ENCODE assay signal across 1 cellular context in the genomic region with DNA sequence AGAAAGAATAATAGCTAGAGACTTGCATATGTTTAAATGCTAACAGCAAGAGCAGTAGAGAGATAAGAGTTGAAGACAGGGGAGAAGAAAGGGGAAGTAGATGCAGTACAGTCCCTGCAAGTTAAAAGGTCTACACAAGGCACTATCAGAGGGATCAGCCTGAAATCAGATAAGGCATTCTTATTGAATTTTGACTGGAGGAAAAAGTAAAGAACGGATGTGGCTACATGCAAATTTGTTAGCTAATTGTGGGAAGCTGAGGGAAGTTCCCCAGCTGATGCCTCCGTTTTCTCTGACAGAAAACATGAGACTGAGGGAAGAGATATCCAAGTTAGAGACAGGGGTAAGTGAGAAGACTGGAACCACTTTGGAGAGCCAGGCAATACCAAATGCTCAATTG.
A peak's percentile ranks its signal among the peaks of the same experiment; 100 is the strongest.
TF ChIP-seq lines count a peak whose summit lies in the region.

No MANE protein-coding gene starts in this region.

TF ChIP-seq in K562, 482 proteins besides CTCF, POLR2A, EP300 and RAD21 (continued from another document):
- TF ChIP-seq RBM15 (IDR thresholded peaks at IDR 0.05; ENCODE audit: insufficient read depth, low read length): no peak
- TF ChIP-seq PTBP1 (IDR thresholded peaks at IDR 0.05; ENCODE audit: low read depth, low read length): no peak
- TF ChIP-seq RAD51 (IDR thresholded peaks at IDR 0.05; ENCODE audit: borderline replicate concordance, low read depth): no peak
- TF ChIP-seq, protein P1, sequence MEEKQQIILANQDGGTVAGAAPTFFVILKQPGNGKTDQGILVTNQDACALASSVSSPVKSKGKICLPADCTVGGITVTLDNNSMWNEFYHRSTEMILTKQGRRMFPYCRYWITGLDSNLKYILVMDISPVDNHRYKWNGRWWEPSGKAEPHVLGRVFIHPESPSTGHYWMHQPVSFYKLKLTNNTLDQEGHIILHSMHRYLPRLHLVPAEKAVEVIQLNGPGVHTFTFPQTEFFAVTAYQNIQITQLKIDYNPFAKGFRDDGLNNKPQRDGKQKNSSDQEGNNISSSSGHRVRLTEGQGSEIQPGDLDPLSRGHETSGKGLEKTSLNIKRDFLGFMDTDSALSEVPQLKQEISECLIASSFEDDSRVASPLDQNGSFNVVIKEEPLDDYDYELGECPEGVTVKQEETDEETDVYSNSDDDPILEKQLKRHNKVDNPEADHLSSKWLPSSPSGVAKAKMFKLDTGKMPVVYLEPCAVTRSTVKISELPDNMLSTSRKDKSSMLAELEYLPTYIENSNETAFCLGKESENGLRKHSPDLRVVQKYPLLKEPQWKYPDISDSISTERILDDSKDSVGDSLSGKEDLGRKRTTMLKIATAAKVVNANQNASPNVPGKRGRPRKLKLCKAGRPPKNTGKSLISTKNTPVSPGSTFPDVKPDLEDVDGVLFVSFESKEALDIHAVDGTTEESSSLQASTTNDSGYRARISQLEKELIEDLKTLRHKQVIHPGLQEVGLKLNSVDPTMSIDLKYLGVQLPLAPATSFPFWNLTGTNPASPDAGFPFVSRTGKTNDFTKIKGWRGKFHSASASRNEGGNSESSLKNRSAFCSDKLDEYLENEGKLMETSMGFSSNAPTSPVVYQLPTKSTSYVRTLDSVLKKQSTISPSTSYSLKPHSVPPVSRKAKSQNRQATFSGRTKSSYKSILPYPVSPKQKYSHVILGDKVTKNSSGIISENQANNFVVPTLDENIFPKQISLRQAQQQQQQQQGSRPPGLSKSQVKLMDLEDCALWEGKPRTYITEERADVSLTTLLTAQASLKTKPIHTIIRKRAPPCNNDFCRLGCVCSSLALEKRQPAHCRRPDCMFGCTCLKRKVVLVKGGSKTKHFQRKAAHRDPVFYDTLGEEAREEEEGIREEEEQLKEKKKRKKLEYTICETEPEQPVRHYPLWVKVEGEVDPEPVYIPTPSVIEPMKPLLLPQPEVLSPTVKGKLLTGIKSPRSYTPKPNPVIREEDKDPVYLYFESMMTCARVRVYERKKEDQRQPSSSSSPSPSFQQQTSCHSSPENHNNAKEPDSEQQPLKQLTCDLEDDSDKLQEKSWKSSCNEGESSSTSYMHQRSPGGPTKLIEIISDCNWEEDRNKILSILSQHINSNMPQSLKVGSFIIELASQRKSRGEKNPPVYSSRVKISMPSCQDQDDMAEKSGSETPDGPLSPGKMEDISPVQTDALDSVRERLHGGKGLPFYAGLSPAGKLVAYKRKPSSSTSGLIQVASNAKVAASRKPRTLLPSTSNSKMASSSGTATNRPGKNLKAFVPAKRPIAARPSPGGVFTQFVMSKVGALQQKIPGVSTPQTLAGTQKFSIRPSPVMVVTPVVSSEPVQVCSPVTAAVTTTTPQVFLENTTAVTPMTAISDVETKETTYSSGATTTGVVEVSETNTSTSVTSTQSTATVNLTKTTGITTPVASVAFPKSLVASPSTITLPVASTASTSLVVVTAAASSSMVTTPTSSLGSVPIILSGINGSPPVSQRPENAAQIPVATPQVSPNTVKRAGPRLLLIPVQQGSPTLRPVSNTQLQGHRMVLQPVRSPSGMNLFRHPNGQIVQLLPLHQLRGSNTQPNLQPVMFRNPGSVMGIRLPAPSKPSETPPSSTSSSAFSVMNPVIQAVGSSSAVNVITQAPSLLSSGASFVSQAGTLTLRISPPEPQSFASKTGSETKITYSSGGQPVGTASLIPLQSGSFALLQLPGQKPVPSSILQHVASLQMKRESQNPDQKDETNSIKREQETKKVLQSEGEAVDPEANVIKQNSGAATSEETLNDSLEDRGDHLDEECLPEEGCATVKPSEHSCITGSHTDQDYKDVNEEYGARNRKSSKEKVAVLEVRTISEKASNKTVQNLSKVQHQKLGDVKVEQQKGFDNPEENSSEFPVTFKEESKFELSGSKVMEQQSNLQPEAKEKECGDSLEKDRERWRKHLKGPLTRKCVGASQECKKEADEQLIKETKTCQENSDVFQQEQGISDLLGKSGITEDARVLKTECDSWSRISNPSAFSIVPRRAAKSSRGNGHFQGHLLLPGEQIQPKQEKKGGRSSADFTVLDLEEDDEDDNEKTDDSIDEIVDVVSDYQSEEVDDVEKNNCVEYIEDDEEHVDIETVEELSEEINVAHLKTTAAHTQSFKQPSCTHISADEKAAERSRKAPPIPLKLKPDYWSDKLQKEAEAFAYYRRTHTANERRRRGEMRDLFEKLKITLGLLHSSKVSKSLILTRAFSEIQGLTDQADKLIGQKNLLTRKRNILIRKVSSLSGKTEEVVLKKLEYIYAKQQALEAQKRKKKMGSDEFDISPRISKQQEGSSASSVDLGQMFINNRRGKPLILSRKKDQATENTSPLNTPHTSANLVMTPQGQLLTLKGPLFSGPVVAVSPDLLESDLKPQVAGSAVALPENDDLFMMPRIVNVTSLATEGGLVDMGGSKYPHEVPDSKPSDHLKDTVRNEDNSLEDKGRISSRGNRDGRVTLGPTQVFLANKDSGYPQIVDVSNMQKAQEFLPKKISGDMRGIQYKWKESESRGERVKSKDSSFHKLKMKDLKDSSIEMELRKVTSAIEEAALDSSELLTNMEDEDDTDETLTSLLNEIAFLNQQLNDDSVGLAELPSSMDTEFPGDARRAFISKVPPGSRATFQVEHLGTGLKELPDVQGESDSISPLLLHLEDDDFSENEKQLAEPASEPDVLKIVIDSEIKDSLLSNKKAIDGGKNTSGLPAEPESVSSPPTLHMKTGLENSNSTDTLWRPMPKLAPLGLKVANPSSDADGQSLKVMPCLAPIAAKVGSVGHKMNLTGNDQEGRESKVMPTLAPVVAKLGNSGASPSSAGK (IDR thresholded peaks at IDR 0.05): no peak
- TF ChIP-seq ZNF77 (CRISPR knock-in tag; IDR thresholded peaks at IDR 0.05): no peak
- TF ChIP-seq IFI16 (CRISPR knock-in tag; IDR thresholded peaks at IDR 0.05): no peak
- no peak for TF ChIP-seq ZNF830 (CRISPR knock-in tag; IDR thresholded peaks at IDR 0.05)
- no peak for TF ChIP-seq MAFG (tag; conservative IDR thresholded peaks at IDR 0.05)
- 0 out of 2 replicates have a peak, but pooled peaks have one; percentile 27 for TF ChIP-seq ELF2 (CRISPR knock-in tag; IDR thresholded peaks at IDR 0.05)
- TF ChIP-seq SAP30 (IDR thresholded peaks at IDR 0.05; ENCODE audit: borderline replicate concordance, insufficient read depth, low read depth, low read length, poor library complexity, severe bottlenecking): no peak
- TF ChIP-seq, protein P2, sequence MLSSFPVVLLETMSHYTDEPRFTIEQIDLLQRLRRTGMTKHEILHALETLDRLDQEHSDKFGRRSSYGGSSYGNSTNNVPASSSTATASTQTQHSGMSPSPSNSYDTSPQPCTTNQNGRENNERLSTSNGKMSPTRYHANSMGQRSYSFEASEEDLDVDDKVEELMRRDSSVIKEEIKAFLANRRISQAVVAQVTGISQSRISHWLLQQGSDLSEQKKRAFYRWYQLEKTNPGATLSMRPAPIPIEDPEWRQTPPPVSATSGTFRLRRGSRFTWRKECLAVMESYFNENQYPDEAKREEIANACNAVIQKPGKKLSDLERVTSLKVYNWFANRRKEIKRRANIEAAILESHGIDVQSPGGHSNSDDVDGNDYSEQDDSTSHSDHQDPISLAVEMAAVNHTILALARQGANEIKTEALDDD (IDR thresholded peaks at IDR 0.05): peak; percentile 81
- TF ChIP-seq MAZ (CRISPR knock-in tag; conservative IDR thresholded peaks at IDR 0.05 in 1 of 2, IDR thresholded peaks at IDR 0.05 in 1 of 2): peak in 1 of 2 experiments; percentile 42; a peak in 2 of 4 replicates
- TF ChIP-seq RFX7 (CRISPR knock-in tag; IDR thresholded peaks at IDR 0.05): no peak
- no peak for TF ChIP-seq TCF7L2 (IDR thresholded peaks at IDR 0.05; ENCODE audit: low read depth, low read length)
- no peak for TF ChIP-seq ZBED1 (IDR thresholded peaks at IDR 0.05)
- TF ChIP-seq, protein P3, sequence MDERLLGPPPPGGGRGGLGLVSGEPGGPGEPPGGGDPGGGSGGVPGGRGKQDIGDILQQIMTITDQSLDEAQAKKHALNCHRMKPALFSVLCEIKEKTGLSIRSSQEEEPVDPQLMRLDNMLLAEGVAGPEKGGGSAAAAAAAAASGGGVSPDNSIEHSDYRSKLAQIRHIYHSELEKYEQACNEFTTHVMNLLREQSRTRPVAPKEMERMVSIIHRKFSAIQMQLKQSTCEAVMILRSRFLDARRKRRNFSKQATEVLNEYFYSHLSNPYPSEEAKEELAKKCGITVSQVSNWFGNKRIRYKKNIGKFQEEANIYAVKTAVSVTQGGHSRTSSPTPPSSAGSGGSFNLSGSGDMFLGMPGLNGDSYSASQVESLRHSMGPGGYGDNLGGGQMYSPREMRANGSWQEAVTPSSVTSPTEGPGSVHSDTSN (CRISPR knock-in tag; IDR thresholded peaks at IDR 0.05; ENCODE audit: low read depth): no peak
- TF ChIP-seq, protein P3 (tag; conservative IDR thresholded peaks at IDR 0.05; ENCODE audit: low read depth): peak; percentile 37; the same call in 1 of the 2 replicates
- TF ChIP-seq PHTF2 (CRISPR knock-in tag; IDR thresholded peaks at IDR 0.05): no peak
- TF ChIP-seq, protein P4, sequence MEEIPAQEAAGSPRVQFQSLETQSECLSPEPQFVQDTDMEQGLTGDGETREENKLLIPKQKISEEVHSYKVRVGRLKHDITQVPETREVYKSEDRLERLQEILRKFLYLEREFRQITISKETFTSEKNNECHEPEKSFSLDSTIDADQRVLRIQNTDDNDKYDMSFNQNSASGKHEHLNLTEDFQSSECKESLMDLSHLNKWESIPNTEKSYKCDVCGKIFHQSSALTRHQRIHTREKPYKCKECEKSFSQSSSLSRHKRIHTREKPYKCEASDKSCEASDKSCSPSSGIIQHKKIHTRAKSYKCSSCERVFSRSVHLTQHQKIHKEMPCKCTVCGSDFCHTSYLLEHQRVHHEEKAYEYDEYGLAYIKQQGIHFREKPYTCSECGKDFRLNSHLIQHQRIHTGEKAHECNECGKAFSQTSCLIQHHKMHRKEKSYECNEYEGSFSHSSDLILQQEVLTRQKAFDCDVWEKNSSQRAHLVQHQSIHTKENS (CRISPR knock-in tag; IDR thresholded peaks at IDR 0.05): no peak
- TF ChIP-seq, protein P5, sequence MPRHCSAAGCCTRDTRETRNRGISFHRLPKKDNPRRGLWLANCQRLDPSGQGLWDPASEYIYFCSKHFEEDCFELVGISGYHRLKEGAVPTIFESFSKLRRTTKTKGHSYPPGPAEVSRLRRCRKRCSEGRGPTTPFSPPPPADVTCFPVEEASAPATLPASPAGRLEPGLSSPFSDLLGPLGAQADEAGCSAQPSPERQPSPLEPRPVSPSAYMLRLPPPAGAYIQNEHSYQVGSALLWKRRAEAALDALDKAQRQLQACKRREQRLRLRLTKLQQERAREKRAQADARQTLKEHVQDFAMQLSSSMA (CRISPR knock-in tag; IDR thresholded peaks at IDR 0.05): no peak
- TF ChIP-seq MTA3 (IDR thresholded peaks at IDR 0.05; ENCODE audit: borderline replicate concordance): peak; percentile 77; the same call in 1 of the 2 replicates
- TF ChIP-seq RHOXF2B (CRISPR knock-in tag; conservative IDR thresholded peaks at IDR 0.05): no peak
- TF ChIP-seq ETV6 (IDR thresholded peaks at IDR 0.05; ENCODE audit: borderline replicate concordance in 1 of 2, low read depth in 2 of 2, low read length in 1 of 2): 0 out of 4 replicates have a peak, but pooled peaks of 1 of the 2 experiments have one; percentile 36
- no peak for TF ChIP-seq ETV6 (CRISPR knock-in tag; IDR thresholded peaks at IDR 0.05; ENCODE audit: borderline replicate concordance)
- no peak for TF ChIP-seq ZNF134 (CRISPR knock-in tag; conservative IDR thresholded peaks at IDR 0.05)
- TF ChIP-seq HMG20A (CRISPR knock-in tag; conservative IDR thresholded peaks at IDR 0.05): no peak
- no peak for TF ChIP-seq ZNF232 (CRISPR knock-in tag; IDR thresholded peaks at IDR 0.05)
- TF ChIP-seq SREBF2 (CRISPR knock-in tag; IDR thresholded peaks at IDR 0.05): no peak
- TF ChIP-seq ILK (tag; IDR thresholded peaks at IDR 0.05; ENCODE audit: borderline replicate concordance, low read depth): 0 out of 2 replicates have a peak, but pooled peaks have one; percentile 15
- no peak for TF ChIP-seq TCFL5 (CRISPR knock-in tag; conservative IDR thresholded peaks at IDR 0.05)
- TF ChIP-seq MYNN (IDR thresholded peaks at IDR 0.05): peak; percentile 89; the same call in 1 of the 2 replicates
- no peak for TF ChIP-seq MYNN (CRISPR knock-in tag; IDR thresholded peaks at IDR 0.05)
- TF ChIP-seq LCOR (CRISPR knock-in tag; IDR thresholded peaks at IDR 0.05): no peak
- no peak for TF ChIP-seq PHF20 (IDR thresholded peaks at IDR 0.05; ENCODE audit: partially characterized antibody)
- no peak for TF ChIP-seq JUN (IDR thresholded peaks at IDR 0.05; ENCODE audit: borderline replicate concordance, low read depth, low read length)
- TF ChIP-seq JUN (CRISPR knock-in tag; IDR thresholded peaks at IDR 0.05; ENCODE audit: borderline replicate concordance): no peak
